ENCODE assay signal across 1 cellular context in genomic region chr12:3071710-3072109, GRCh38.
A peak's percentile ranks its signal among the peaks of the same experiment; 100 is the strongest.
TF ChIP-seq lines count a peak whose summit lies in the region.

No MANE protein-coding gene starts in this region.

TF ChIP-seq in HepG2, 621 proteins besides CTCF, POLR2A, EP300 and RAD21:
- TF ChIP-seq ETV6 (CRISPR knock-in tag; conservative IDR thresholded peaks at IDR 0.05) (no peak), ZFP41 (CRISPR knock-in tag; IDR thresholded peaks at IDR 0.05; ENCODE audit: borderline replicate concordance) (no peak), ZNF687 (CRISPR knock-in tag; IDR thresholded peaks at IDR 0.05) (peak; percentile 20; the same call in 1 of the 2 replicates)
